1 cellular context compared by ENCODE assay signal in the genomic region with DNA sequence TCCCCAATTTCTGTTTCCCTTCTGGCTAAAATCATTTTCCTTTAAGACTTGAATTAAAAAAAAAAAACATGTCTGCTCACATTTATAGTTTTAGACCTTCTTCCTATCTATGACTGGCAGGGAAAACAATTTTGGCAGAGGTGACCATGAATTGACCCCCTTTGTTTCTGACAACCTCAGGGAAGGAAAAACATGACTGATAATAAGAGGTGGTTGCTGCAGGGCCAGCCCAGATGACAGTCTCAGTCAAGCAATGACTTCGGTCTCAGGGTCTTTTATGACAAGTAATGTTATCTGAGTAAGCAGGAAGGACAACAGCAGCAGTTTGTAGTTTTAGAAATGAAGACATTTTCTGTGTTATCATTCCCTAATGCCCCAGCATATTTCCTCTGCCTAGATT.
TF ChIP-seq lines count a peak whose summit lies in the region.

No MANE protein-coding gene starts in this region.

TF ChIP-seq in IMR-90, 13 proteins besides CTCF, POLR2A, EP300 and RAD21 (continued from another document):
- no peak for TF ChIP-seq FOS (IDR thresholded peaks at IDR 0.05; ENCODE audit: low read depth, low read length)
- no peak for TF ChIP-seq CEBPB (IDR thresholded peaks at IDR 0.05; ENCODE audit: low read depth, low read length)
TF ChIP-seq in IMR-90: peak in this region for 0.
